In the genomic region with DNA sequence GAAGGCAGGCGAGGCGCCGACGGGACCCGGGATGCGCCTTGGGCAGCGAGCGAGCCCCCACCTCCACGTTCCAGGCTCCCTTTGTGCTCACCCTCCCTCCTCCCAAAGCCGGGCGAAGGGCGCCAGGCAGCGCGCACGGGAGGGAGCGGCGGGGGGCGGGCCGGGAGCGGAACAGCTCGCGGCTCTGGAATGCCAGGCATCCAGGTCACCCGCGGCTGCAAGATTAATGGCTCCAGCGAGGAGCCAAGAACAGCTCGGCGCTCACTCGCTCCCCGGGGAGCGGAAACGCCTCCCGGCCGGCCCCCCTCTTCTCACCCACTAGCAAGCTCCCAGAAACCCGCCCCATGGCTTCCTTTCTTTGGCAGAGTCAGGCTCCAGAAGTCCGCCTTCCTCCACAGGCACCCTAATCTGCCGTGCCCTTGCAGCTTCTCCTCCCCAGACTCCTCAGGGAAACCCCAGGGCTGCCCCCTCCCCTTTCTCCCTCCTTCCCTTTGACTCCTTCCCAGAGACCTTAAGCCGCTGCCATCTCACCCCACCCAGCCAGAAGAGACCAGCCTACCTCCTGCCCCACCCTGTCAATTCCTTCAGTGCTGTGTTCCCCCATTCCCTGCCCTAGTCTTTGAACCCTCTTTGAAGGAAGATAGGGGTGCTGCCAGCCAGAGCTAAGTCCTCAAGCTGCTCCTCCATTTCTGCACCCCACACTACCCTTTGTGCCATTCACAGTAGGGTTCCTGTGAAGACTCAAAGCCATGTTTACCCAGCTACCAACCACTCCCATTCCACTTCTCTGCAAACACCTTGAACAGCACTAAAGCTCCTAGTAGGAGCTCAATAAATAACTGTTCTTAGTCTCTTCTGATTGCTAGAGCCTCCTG, we compare ENCODE assay signal across 8 cellular contexts. TPM values are rescaled to one million over a fixed set of nuclear protein-coding genes. Genes with fewer than 3 reads are reported as not detected.
DNase-seq lines count a peak whose midpoint lies in the region; ATAC-seq, FAIRE-seq and TF ChIP-seq lines count a peak whose summit lies in the region.

No MANE protein-coding gene starts in this region.

- H3K79me2 ChIP-seq in keratinocyte (ENCODE audit: control insufficient read depth, insufficient read depth, low read length) = peaks cover 65% of the 10 kb centered on the region

- H3K4me1 ChIP-seq in SJSA1 (replicated peaks) (peaks cover 100% of the 10 kb centered on the region), colonic mucosa (peaks cover 12% of the 10 kb centered on the region), keratinocyte (ENCODE audit: control insufficient read depth, extremely low read depth, insufficient read depth, low read length) (peaks cover 81% of the 10 kb centered on the region), skeletal muscle tissue (ENCODE audit: control insufficient read depth in 3 of 3, insufficient read depth in 3 of 3, low read length in 3 of 3) (peaks cover 92 to 97% (median 96%) of the 10 kb centered on the region in 3 donors)

- CTCF ChIA-PET in AG04449 (lab: Yijun Ruan, JAX) = interaction anchor here (0.7 to 24.4 kb wide), 17 partner anchors 8 to 129 kb away, joined by 3 to 424 read pairs (median 4); no protein-coding TSS in a partner anchor

- no peak for ATAC-seq in GM19455 (IDR thresholded peaks at IDR 0.05; ENCODE audit: unreplicated experiment)
- ATAC-seq in GM18498 (IDR thresholded peaks at IDR 0.05; ENCODE audit: unreplicated experiment) = no peak

- no peaks in the 10 kb centered on the region for H3K9me1 ChIP-seq in keratinocyte (ENCODE audit: control insufficient read depth, extremely low read depth, insufficient read depth, low read length)

- H3K27me3 ChIP-seq in SJSA1 (replicated peaks) = no peaks in the 10 kb centered on the region
- H3K27me3 ChIP-seq in colonic mucosa = no peaks in the 10 kb centered on the region
- no peaks in the 10 kb centered on the region for H3K27me3 ChIP-seq in keratinocyte (ENCODE audit: control insufficient read depth, extremely low read depth, insufficient read depth, low read length)
- H3K27me3 ChIP-seq in skeletal muscle tissue (ENCODE audit: control insufficient read depth in 3 of 3, insufficient read depth in 3 of 3, low read length in 3 of 3) = no peaks in the 10 kb centered on the region

- 0 out of 2 replicates have a peak, but pooled peaks have one; percentile 6 for TF ChIP-seq POLR2A in H54 (IDR thresholded peaks at IDR 0.05; ENCODE audit: low read depth, low read length)

- peaks cover 9% of the 10 kb centered on the region for H4K20me1 ChIP-seq in keratinocyte (ENCODE audit: control insufficient read depth, extremely low read depth, insufficient read depth, low read length)

- no peak for TF ChIP-seq CTCF in AG04449 (IDR thresholded peaks at IDR 0.05; ENCODE audit: insufficient read depth, low read length, missing control alignments)
- no peak for TF ChIP-seq CTCF in colonic mucosa (IDR thresholded peaks at IDR 0.05)
- no peak for TF ChIP-seq CTCF in keratinocyte (optimal IDR thresholded peaks at IDR 0.05 in 1 of 3, IDR thresholded peaks at IDR 0.05 in 1 of 3, conservative IDR thresholded peaks at IDR 0.05 in 1 of 3; ENCODE audit: extremely low read depth in 1 of 3, insufficient read depth in 2 of 3, low read length in 3 of 3)

- POLR2A ChIA-PET in AG04449 (lab: Yijun Ruan, JAX) = interaction anchor here (0.6 to 13.6 kb wide), 26 partner anchors 8 to 163 kb away, joined by 3 to 172 read pairs (median 7); a partner anchor contains a TSS

- H3K9ac ChIP-seq in colonic mucosa (ENCODE audit: low read depth in 2 of 2, low read length in 2 of 2) = peak overlapping the region; percentile 66 to 68
- peak overlapping the region; percentile 72 for H3K9ac ChIP-seq in keratinocyte (ENCODE audit: control insufficient read depth, extremely low read depth, insufficient read depth, low read length)
- peak overlapping the region; percentile 69 to 76 (median 69) for H3K9ac ChIP-seq in skeletal muscle tissue (ENCODE audit: low read depth in 1 of 3, low read length in 3 of 3)

- peak overlapping the region; percentile 72 for H3K4me2 ChIP-seq in keratinocyte (ENCODE audit: control insufficient read depth, extremely low read depth, insufficient read depth, low read depth, low read length)

- H3K27ac ChIP-seq in SJSA1 (peak overlapping the region; percentile 83), colonic mucosa (peak overlapping the region; percentile 53), keratinocyte (ENCODE audit: control insufficient read depth, insufficient read depth, low read length) (peak overlapping the region; percentile 72), skeletal muscle tissue (ENCODE audit: low read depth, low read length) (peak overlapping the region; percentile 81)

- H3K4me3 ChIP-seq in AG04449 (ENCODE audit: low read depth, low read length) (peak overlapping the region; percentile 42), SJSA1 (no peak overlapping the region), colonic mucosa (peak overlapping the region; percentile 25), keratinocyte (ENCODE audit: control insufficient read depth in 2 of 3, extremely low read depth in 1 of 3, insufficient read depth in 2 of 3, low read depth in 1 of 3, low read length in 3 of 3) (peak overlapping the region in 2 of 3 experiments; percentile 31 to 50), skeletal muscle tissue (ENCODE audit: low read length in 3 of 3) (peak overlapping the region; percentile 52 to 62 (median 60))

- intact Hi-C loops in colonic mucosa (cut with DNase I) = no loop called here

- H3K36me3 ChIP-seq in SJSA1 = peaks cover 98% of the 10 kb centered on the region
- peaks cover 3% of the 10 kb centered on the region for H3K36me3 ChIP-seq in colonic mucosa
- peaks cover 72 to 87% of the 10 kb centered on the region in 2 experiments for H3K36me3 ChIP-seq in keratinocyte (ENCODE audit: control insufficient read depth in 2 of 2, extremely low read depth in 1 of 2, insufficient read depth in 2 of 2, low read length in 2 of 2)
- peaks cover 55 to 86% (median 71%) of the 10 kb centered on the region in 3 donors for H3K36me3 ChIP-seq in skeletal muscle tissue (ENCODE audit: control insufficient read depth in 3 of 3, insufficient read depth in 3 of 3, low read length in 3 of 3)

- H3K9me3 ChIP-seq in SJSA1 (replicated peaks) (no peaks in the 10 kb centered on the region), colonic mucosa (no peaks in the 10 kb centered on the region), keratinocyte (ENCODE audit: control insufficient read depth, low read depth, low read length) (no peaks in the 10 kb centered on the region), skeletal muscle tissue (ENCODE audit: control insufficient read depth in 3 of 3, low read length in 3 of 3) (no peaks in the 10 kb centered on the region)

- dilution Hi-C loops in keratinocyte (cut with MboI; ENCODE audit: extremely low pct_ligation_motif_present, low sequenced_read_pairs) = no loop called here

- FAIRE-seq in H54 (lab: Jason Lieb, UNC) (no peak), keratinocyte (lab: Jason Lieb, UNC) (peak; percentile 76)

- DNase-seq in AG04449 (ENCODE audit: low read depth, low spot score) (peak; percentile 95), H54 (ENCODE audit: insufficient read length, low spot score) (peak; percentile 94), SJSA1 (ENCODE audit: low read depth in 1 of 2, low spot score in 2 of 2) (peak; percentile 95 to 98), colonic mucosa (peak; percentile 87), keratinocyte (ENCODE audit: low read depth, low spot score) (no peak)

- H2AFZ ChIP-seq in keratinocyte (ENCODE audit: control insufficient read depth, low read length) = no peak overlapping the region

RNA-seq across cellular contexts. Expression of a gene that starts 9.9 kb away (rescaled TPM):
- total RNA-seq in SJSA1 (2014; rRNA removed; shearing (Covaris generic)) = 86.3 and 142 TPM in 2 replicates
- 10 to 100 TPM; 17.8 to 19.9 TPM for total RNA-seq in colonic mucosa
- 39.8 to 57.2 TPM (median 45.6 TPM) in 3 replicates for polyA plus RNA-seq in keratinocyte
- polyA plus RNA-seq in keratinocyte (2011; ENCODE audit: low read depth) = 52.7 TPM
- 30.8 and 32.5 TPM in 2 replicates for polyA plus RNA-seq in keratinocyte (2011; cell fraction: cytosol; rRNA removed)
- 88.6 and 88.9 TPM in 2 replicates for polyA plus RNA-seq in keratinocyte (2011; cell fraction: nucleus; rRNA removed)
- 44.4 and 81.4 TPM in 2 replicates for polyA plus RNA-seq in keratinocyte (2012; ENCODE audit: low replicate concordance)
- 49.8 to 105 TPM (median 62.0 TPM) in 3 replicates for polyA minus RNA-seq in keratinocyte
- 64.5 TPM for polyA minus RNA-seq in keratinocyte (2011; cell fraction: cytosol; rRNA and poly(A)+ RNA removed)
- polyA minus RNA-seq in keratinocyte (2011; cell fraction: nucleus; rRNA and poly(A)+ RNA removed) = 82.0 and 84.4 TPM in 2 replicates
- 56.9 TPM for total RNA-seq in skeletal muscle tissue
